9 cellular contexts compared by ENCODE assay signal in the genomic region with DNA sequence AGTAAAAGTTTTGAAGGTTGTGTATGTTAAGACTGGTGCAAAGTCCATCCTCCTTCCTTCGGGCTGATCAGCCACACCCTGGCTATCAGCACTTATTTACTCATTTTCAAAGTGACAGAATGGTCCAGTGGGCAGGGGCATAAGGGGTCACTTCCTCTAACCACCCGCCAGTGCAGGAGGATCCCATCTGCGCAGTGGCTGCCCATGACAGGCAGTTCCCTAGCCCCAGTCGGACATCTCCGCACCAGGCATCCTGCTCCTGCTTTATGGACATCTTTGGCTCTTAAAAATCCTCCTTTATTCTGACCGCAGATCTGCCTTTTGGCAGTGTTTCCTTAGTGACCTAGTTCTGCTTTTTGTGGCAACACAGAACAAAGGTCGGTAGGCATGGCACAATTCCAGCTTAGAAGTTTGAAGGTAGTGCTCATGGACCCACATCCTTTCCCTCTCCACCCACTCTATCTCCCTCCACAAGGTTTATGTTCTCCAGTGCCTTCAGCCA. TPM values are rescaled to one million over a fixed set of nuclear protein-coding genes. Genes with fewer than 3 reads are reported as not detected.
DNase-seq lines count a peak whose midpoint lies in the region; ATAC-seq, FAIRE-seq and TF ChIP-seq lines count a peak whose summit lies in the region.
"Had no signal": no experiment of that assay in that cellular context is flagged by ENCODE, and none has a peak within 500 bp of the region (broad histone marks: within the 10 kb centered on the region; RNA-seq: fewer than 3 reads in every experiment).

No MANE protein-coding gene starts in this region.

- H3K9me3 Mint-ChIP-seq in activated naive CD4-positive, alpha-beta T cell treated with anti-CD3 and anti-CD28 coated beads, Interleukin-2, amount 10 ng/mL, durations not matched to agents 7 days and 5 days, result no peaks in the 10 kb centered on the region

- no peak overlapping the region for H2BK5ac ChIP-seq in H1 (ENCODE audit: low read depth, low read length)

- CTCF ChIA-PET in H1 (lab: Charles Lee; ENCODE audit: partially characterized antibody), result interaction anchor here (1.2 to 5.9 kb wide), 8 partner anchors 12 to 340 kb away, joined by 3 to 66 read pairs (median 28); no protein-coding TSS in a partner anchor
- CTCF ChIA-PET in activated naive CD4-positive, alpha-beta T cell treated with anti-CD3 and anti-CD28 coated beads, Interleukin-2, amount 10 ng/mL, durations not matched to agents 7 days and 5 days (lab: Charles Lee), result interaction anchor here (0.7 to 4.2 kb wide), 4 partner anchors 47 to 150 kb away, joined by 3 to 28 read pairs (median 3); no protein-coding TSS in a partner anchor

- no peaks in the 10 kb centered on the region for H3K27me3 ChIP-seq in H1 (replicated peaks in 1 of 4; ENCODE audit: control insufficient read depth in 3 of 4, extremely low read depth in 1 of 4, insufficient read depth in 3 of 4, low read length in 3 of 4)

- ATAC-seq in GM19463 (IDR thresholded peaks at IDR 0.05; ENCODE audit: unreplicated experiment), result peak; percentile 56

- H3K4me3 Mint-ChIP-seq in activated naive CD4-positive, alpha-beta T cell treated with anti-CD3 and anti-CD28 coated beads, Interleukin-2, amount 10 ng/mL, durations not matched to agents 7 days and 5 days, result no peak overlapping the region

- 91% methylated on average over 7 of the region's 7 CpGs; no CpG with 5 or more reads in 1 of the 2 experiments for WGBS in H1 (ENCODE audit: extremely low coverage in 1 of 2, insufficient coverage in 1 of 2, insufficient read length in 1 of 2, insufficient replicate concordance in 2 of 2, low coverage in 1 of 2, low lambda C conversion rate in 2 of 2, missing lambda C conversion rate in 1 of 2), 2 experiments

- no peak overlapping the region for H2BK20ac ChIP-seq in H1 (ENCODE audit: low read length)

- H3K56ac ChIP-seq in H1 (replicated peaks; ENCODE audit: insufficient read length, low read depth, low read length), result peak overlapping the region; percentile 3

- peaks cover 3% of the 10 kb centered on the region for H3K36me3 Mint-ChIP-seq in activated naive CD4-positive, alpha-beta T cell treated with anti-CD3 and anti-CD28 coated beads, Interleukin-2, amount 10 ng/mL, durations not matched to agents 7 days and 5 days

- no peak overlapping the region for H3K18ac ChIP-seq in H1 (ENCODE audit: extremely low read depth, low read length)

- no peak overlapping the region for H3K4me3 ChIP-seq in H1 (ENCODE audit: extremely low read depth in 1 of 4, insufficient read depth in 2 of 4, low read depth in 3 of 4, low read length in 4 of 4)

- DNase-seq in A172 (ENCODE audit: low spot score) (peak; percentile 76), NOMO-1 (lab: John Stamatoyannopoulos, UW; ENCODE audit: unreplicated experiment in 2 of 2) (peak; percentile 70 to 75), H1 (ENCODE audit: low read depth in 1 of 2, low spot score in 2 of 2) (no peak), islet precursor cell (no peak), GM20000 (ENCODE audit: low spot score) (no peak)
- DNase-seq in effector CD4-positive, alpha-beta T cell, result no peak
- no peak for DNase-seq in activated naive CD4-positive, alpha-beta T cell treated with anti-CD3 and anti-CD28 coated beads, Interleukin-2, amount 10 ng/mL, durations not matched to agents 7 days and 5 days

- H3K4me1 ChIP-seq in H1 (replicated peaks in 1 of 4; ENCODE audit: control insufficient read depth in 3 of 4, insufficient read depth in 4 of 4, low read length in 3 of 4), result 0 out of 7 replicates have a peak, but pooled peaks cover 0 to under 1% (median 0%) of the 10 kb centered on the region in 4 experiments

- H3K9ac ChIP-seq in H1 (replicated peaks in 1 of 4; ENCODE audit: extremely low read depth in 1 of 4, low read depth in 3 of 4, low read length in 3 of 4), result no peak overlapping the region

- no peaks in the 10 kb centered on the region for H3K9me3 ChIP-seq in H1 (ENCODE audit: insufficient read depth in 2 of 2, low read depth in 1 of 2, low read length in 1 of 2)

- H4K5ac ChIP-seq in H1 (ENCODE audit: insufficient read length, low read depth, low read length), result no peak overlapping the region

- no peaks in the 10 kb centered on the region for H3K36me3 ChIP-seq in H1 (ENCODE audit: control insufficient read depth in 2 of 4, insufficient read depth in 4 of 4, low read length in 3 of 4)

- H3K27me3 Mint-ChIP-seq in activated naive CD4-positive, alpha-beta T cell treated with anti-CD3 and anti-CD28 coated beads, Interleukin-2, amount 10 ng/mL, durations not matched to agents 7 days and 5 days, result no peaks in the 10 kb centered on the region

- no peak overlapping the region for H2AK5ac ChIP-seq in H1 (ENCODE audit: low read depth, low read length)

- H4K8ac ChIP-seq in H1 (ENCODE audit: extremely low read depth, insufficient read depth, low read length), result peak overlapping the region; percentile 31; the same call in 1 of the 2 replicates

- H3K79me2 ChIP-seq in H1 (ENCODE audit: control insufficient read depth in 1 of 2, insufficient read depth in 2 of 2, low read length in 2 of 2), result no peaks in the 10 kb centered on the region

- H4K20me1 ChIP-seq in H1 (replicated peaks in 1 of 2; ENCODE audit: control insufficient read depth in 1 of 2, insufficient read depth in 2 of 2, low read length in 2 of 2), result peaks cover 0 to 2% of the 10 kb centered on the region in 2 experiments

- TF ChIP-seq CTCF in H1 (IDR thresholded peaks at IDR 0.05; ENCODE audit: control extremely low read depth in 1 of 3, insufficient read depth in 1 of 3, low read depth in 1 of 3, low read length in 3 of 3) (no peak), GM20000 (IDR thresholded peaks at IDR 0.05; ENCODE audit: extremely low read depth, missing control alignments) (no peak)

- H3K23me2 ChIP-seq in H1 (ENCODE audit: low read depth, low read length), result no peaks in the 10 kb centered on the region

- TF ChIP-seq RAD21 in H1 (IDR thresholded peaks at IDR 0.05 in 1 of 2, conservative IDR thresholded peaks at IDR 0.05 in 1 of 2; ENCODE audit: low read depth in 2 of 2, low read length in 2 of 2), result no peak

- FAIRE-seq in H1 (lab: Jason Lieb, UNC), result no peak
- FAIRE-seq: TTC549 had no signal

- no peak overlapping the region for H3K27ac Mint-ChIP-seq in activated naive CD4-positive, alpha-beta T cell treated with anti-CD3 and anti-CD28 coated beads, Interleukin-2, amount 10 ng/mL, durations not matched to agents 7 days and 5 days

- H2BK120ac ChIP-seq in H1 (replicated peaks; ENCODE audit: low read depth, low read length), result no peak overlapping the region

- TF ChIP-seq POLR2A in H1 (IDR thresholded peaks at IDR 0.05; ENCODE audit: control extremely low read depth in 1 of 2, low read depth in 2 of 2, low read length in 2 of 2), result no peak

- H2AFZ ChIP-seq in H1 (ENCODE audit: low read length), result no peak overlapping the region

- no peak overlapping the region for H2BK12ac ChIP-seq in H1 (ENCODE audit: low read depth, low read length)

- no peak for TF ChIP-seq EP300 in H1 (IDR thresholded peaks at IDR 0.05; ENCODE audit: borderline replicate concordance in 1 of 2, low read depth in 2 of 2, low read length in 2 of 2)

- no peaks in the 10 kb centered on the region; the same call in 1 of the 2 replicates for H3K79me1 ChIP-seq in H1 (ENCODE audit: low read depth, low read length)

- H3K4ac ChIP-seq in H1 (replicated peaks; ENCODE audit: insufficient read length, low read depth, low read length), result no peak overlapping the region

- H3K27ac ChIP-seq in H1 (ENCODE audit: low read depth, low read length), result no peak overlapping the region

- POLR2A ChIA-PET in H1 (lab: Charles Lee; ENCODE audit: partially characterized antibody), result interaction anchor here (1.4 kb wide), 1 partner anchor 9 kb away, joined by 3 read pairs; no protein-coding TSS in a partner anchor

- H3K4me2 ChIP-seq in H1 (ENCODE audit: insufficient read depth in 1 of 2, low read depth in 2 of 2, low read length in 2 of 2), result no peak overlapping the region

- H3K14ac ChIP-seq in H1 (ENCODE audit: insufficient read length), result no peak overlapping the region

- peaks cover 26% of the 10 kb centered on the region for H3K4me1 Mint-ChIP-seq in activated naive CD4-positive, alpha-beta T cell treated with anti-CD3 and anti-CD28 coated beads, Interleukin-2, amount 10 ng/mL, durations not matched to agents 7 days and 5 days

- no peak overlapping the region for H2BK15ac ChIP-seq in H1 (ENCODE audit: low read length)

- H4K91ac ChIP-seq in H1 (replicated peaks; ENCODE audit: insufficient read length, low read length), result no peak overlapping the region

- no peak overlapping the region for H3K23ac ChIP-seq in H1 (ENCODE audit: insufficient read length)

TF ChIP-seq in H1, 55 proteins besides CTCF, POLR2A, EP300 and RAD21:
- no peak for TF ChIP-seq POLR2AphosphoS5 (IDR thresholded peaks at IDR 0.05; ENCODE audit: low read depth, low read length)

RNA-seq across cellular contexts. Expression of gene BMAL1, which starts 55.9 kb away (rescaled TPM):
- total RNA-seq in A172 (2014; rRNA removed; shearing (Covaris generic)), result 17.0 and 19.9 TPM in 2 replicates
- 6.8 and 9.9 TPM in 2 replicates for total RNA-seq in H1 (2021; fragmentation: NEBNext Ultra II Directional; extraction: Animal tissue kit (Norgen Biotek cat#: 25700))
- 4.1 and 6.9 TPM in 2 replicates for polyA plus RNA-seq in H1 (2011; rRNA removed)
- 6.3 TPM for polyA plus RNA-seq in H1 (2011; cell fraction: cytosol; rRNA removed)
- polyA plus RNA-seq in H1 (2011; cell fraction: nucleus; rRNA removed), result 6.4 TPM
- polyA plus RNA-seq in H1 (2012, experiment 1 of 2), result 4.7 to 9.4 TPM (median 6.3 TPM) in 4 replicates
- polyA plus RNA-seq in H1 (2012, experiment 2 of 2), result 0.96 TPM
- 5.6 TPM for polyA plus RNA-seq in H1 (2013, experiment 1 of 2)
- polyA plus RNA-seq in H1 (2013, experiment 2 of 2), result 5.6 TPM
- 7.7 and 8.7 TPM in 2 replicates for polyA minus RNA-seq in H1 (2011; rRNA and poly(A)+ RNA removed)
- 4.7 TPM for polyA minus RNA-seq in H1 (2011; cell fraction: cytosol; rRNA and poly(A)+ RNA removed)
- polyA minus RNA-seq in H1 (2011; cell fraction: nucleus; rRNA and poly(A)+ RNA removed), result 20.8 TPM

Comparison
In these comparisons a context has a peak if more than half of its experiments do, and no peak if none do; other contexts are left out.
1. DNase-seq: peak in A172 (single experiment) and NOMO-1 (2 of 2); none in H1 (0 of 2), effector CD4-positive, alpha-beta T cell (single experiment), islet precursor cell (single experiment), activated naive CD4-positive, alpha-beta T cell treated with anti-CD3 and anti-CD28 coated beads, Interleukin-2, amount 10 ng/mL, durations not matched to agents 7 days and 5 days (single experiment) and GM20000 (single experiment).